In the genomic region with DNA sequence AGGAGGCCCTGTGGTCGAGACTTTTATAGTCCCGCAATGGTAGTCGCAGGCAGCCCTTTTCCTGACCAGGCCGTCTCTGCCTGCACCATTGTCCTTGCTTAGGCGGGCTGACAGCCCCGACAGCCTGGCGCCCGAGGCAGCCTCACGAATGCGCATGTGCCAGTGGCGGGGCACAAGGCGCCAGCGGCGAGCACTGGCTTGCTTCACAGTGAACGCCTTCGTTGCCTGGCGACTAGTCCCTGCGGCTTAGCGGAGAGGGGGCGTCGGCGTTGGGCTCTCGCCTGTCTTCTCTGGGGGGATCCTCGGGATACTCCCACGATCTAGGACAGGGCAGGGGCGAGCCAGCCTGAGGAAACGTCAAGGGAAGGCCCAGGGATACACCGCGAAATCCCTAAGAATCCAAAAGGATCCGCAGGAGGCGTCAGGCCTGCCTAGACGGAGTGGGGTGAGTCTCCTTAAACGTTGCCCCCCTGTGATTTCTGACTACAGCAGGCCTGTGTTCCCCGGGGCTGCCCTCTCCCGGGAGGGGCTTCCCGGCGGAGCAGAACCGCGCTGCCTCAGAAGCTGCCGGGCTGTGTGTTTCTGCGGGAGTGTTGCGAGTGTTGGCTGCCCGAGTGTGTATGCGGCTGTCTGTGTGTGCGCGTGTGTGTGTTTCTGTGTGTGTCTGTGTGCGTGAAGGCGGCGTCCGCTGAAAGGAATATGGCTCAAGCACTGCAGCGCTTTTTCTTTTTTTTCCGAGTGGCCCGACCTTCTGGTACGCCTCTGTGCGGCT, we compare ENCODE assay signal across 8 cellular contexts. TPM values are rescaled to one million over a fixed set of nuclear protein-coding genes. Genes with fewer than 3 reads are reported as not detected.
DNase-seq lines count a peak whose midpoint lies in the region; ATAC-seq, FAIRE-seq and TF ChIP-seq lines count a peak whose summit lies in the region.

No MANE protein-coding gene starts in this region.

- no peak overlapping the region for H3K18ac ChIP-seq in H1 (ENCODE audit: extremely low read depth, low read length)

- H3K56ac ChIP-seq in H1 (replicated peaks; ENCODE audit: insufficient read length, low read depth, low read length): no peak overlapping the region

- ATAC-seq in lung (ENCODE audit: insufficient read depth, low FRiP score) (peak; percentile 35), thoracic aorta (ENCODE audit: insufficient number of reproducible peaks, low FRiP score, low read depth) (peak; percentile 31)

- H3K9ac ChIP-seq in H1 (replicated peaks in 1 of 4; ENCODE audit: extremely low read depth in 1 of 4, low read depth in 3 of 4, low read length in 3 of 4): no peak overlapping the region

- H3K4me3 ChIP-seq in BJ (ENCODE audit: low read depth, low read length) (peak overlapping the region; percentile 19), H1 (ENCODE audit: extremely low read depth in 1 of 4, insufficient read depth in 2 of 4, low read depth in 3 of 4, low read length in 4 of 4) (peak overlapping the region in 1 of 4 experiments; percentile 38; a peak in 2 of 8 replicates), lung (peak overlapping the region; percentile 51), thoracic aorta (peak overlapping the region; percentile 78)

- H3K9me3 ChIP-seq in H1 (ENCODE audit: insufficient read depth in 2 of 2, low read depth in 1 of 2, low read length in 1 of 2) (peaks cover 0 to 19% of the 10 kb centered on the region in 2 experiments; a peak in 1 of 4 replicates), lung (ENCODE audit: control insufficient read depth in 2 of 2, insufficient read depth in 1 of 2, low read length in 1 of 2) (peaks cover 0 to 18% of the 10 kb centered on the region in 2 donors), thoracic aorta (no peaks in the 10 kb centered on the region)

- POLR2A ChIA-PET in BJ (lab: Charles Lee): no interaction called here
- POLR2A ChIA-PET in H1 (lab: Charles Lee; ENCODE audit: partially characterized antibody): interaction anchor here (0.5 kb wide), 1 partner anchor 196 kb away, joined by 3 read pairs; no protein-coding TSS in a partner anchor
- POLR2A ChIA-PET in GM10248 (lab: Yijun Ruan, JAX): no interaction called here

- peaks cover 3% of the 10 kb centered on the region; the same call in 1 of the 2 replicates for H3K23me2 ChIP-seq in H1 (ENCODE audit: low read depth, low read length)

- no peak for FAIRE-seq in H1 (lab: Jason Lieb, UNC)

- TF ChIP-seq CTCF in BJ (IDR thresholded peaks at IDR 0.05; ENCODE audit: insufficient read depth, low read depth, low read length): no peak
- no peak for TF ChIP-seq CTCF in H1 (IDR thresholded peaks at IDR 0.05; ENCODE audit: control extremely low read depth in 1 of 3, insufficient read depth in 1 of 3, low read depth in 1 of 3, low read length in 3 of 3)
- no peak for TF ChIP-seq CTCF in lung (IDR thresholded peaks at IDR 0.05; ENCODE audit: control extremely low read depth, extremely low read depth)
- no peak for TF ChIP-seq CTCF in thoracic aorta (IDR thresholded peaks at IDR 0.05)
- TF ChIP-seq CTCF in GM10248 (IDR thresholded peaks at IDR 0.05; ENCODE audit: control extremely low read depth, extremely low read depth, low read depth, missing control alignments): no peak

- no peaks in the 10 kb centered on the region for H3K79me2 ChIP-seq in H1 (ENCODE audit: control insufficient read depth in 1 of 2, insufficient read depth in 2 of 2, low read length in 2 of 2)

- H2AFZ ChIP-seq in H1 (ENCODE audit: low read length): 0 out of 2 replicates have a peak overlapping the region, but pooled peaks have one; percentile 32

- H3K36me3 ChIP-seq in BJ (ENCODE audit: control insufficient read depth, insufficient read depth, low read length): no peaks in the 10 kb centered on the region
- no peaks in the 10 kb centered on the region for H3K36me3 ChIP-seq in H1 (ENCODE audit: control insufficient read depth in 2 of 4, insufficient read depth in 4 of 4, low read length in 3 of 4)
- no peaks in the 10 kb centered on the region for H3K36me3 ChIP-seq in lung (ENCODE audit: control insufficient read depth in 2 of 2, insufficient read depth in 2 of 2, low read length in 2 of 2)
- no peaks in the 10 kb centered on the region for H3K36me3 ChIP-seq in thoracic aorta

- H3K14ac ChIP-seq in H1 (ENCODE audit: insufficient read length): no peak overlapping the region

- H4K20me1 ChIP-seq in H1 (replicated peaks in 1 of 2; ENCODE audit: control insufficient read depth in 1 of 2, insufficient read depth in 2 of 2, low read length in 2 of 2): no peaks in the 10 kb centered on the region

- no peak overlapping the region for H2BK120ac ChIP-seq in H1 (replicated peaks; ENCODE audit: low read depth, low read length)

- CTCF ChIA-PET in BJ (lab: Yijun Ruan, JAX): no interaction called here
- CTCF ChIA-PET in H1 (lab: Charles Lee; ENCODE audit: partially characterized antibody): no interaction called here
- CTCF ChIA-PET in GM10248 (lab: Yijun Ruan, JAX): no interaction called here

- no peak for TF ChIP-seq POLR2A in H1 (IDR thresholded peaks at IDR 0.05; ENCODE audit: control extremely low read depth in 1 of 2, low read depth in 2 of 2, low read length in 2 of 2)

- peak overlapping the region; percentile 54 to 69; a peak in 3 of 4 replicates for H3K4me2 ChIP-seq in H1 (ENCODE audit: insufficient read depth in 1 of 2, low read depth in 2 of 2, low read length in 2 of 2)

- H3K23ac ChIP-seq in H1 (ENCODE audit: insufficient read length): no peak overlapping the region

- no peak overlapping the region for H4K91ac ChIP-seq in H1 (replicated peaks; ENCODE audit: insufficient read length, low read length)

- DNase-seq in BJ (ENCODE audit: low read depth) (no peak), NCI-H748 treated with DMSO at 0.1 percent for 48 hours (lab: John Stamatoyannopoulos, UW) (peak; percentile 63), H1 (ENCODE audit: low read depth in 1 of 2, low spot score in 2 of 2) (peak in 1 of 2 experiments; percentile 46), lung (ENCODE audit: low spot score) (peak; percentile 53), thoracic aorta (ENCODE audit: low spot score) (no peak), SIG-M5 (lab: John Stamatoyannopoulos, UW) (no peak), COLO829 (ENCODE audit: low spot score) (no peak), GM10248 (ENCODE audit: extremely low spot score) (no peak)

- no peak overlapping the region for H2BK12ac ChIP-seq in H1 (ENCODE audit: low read depth, low read length)

- 75% methylated on average over 46 of the region's 55 CpGs; no CpG with 5 or more reads in 1 of the 2 experiments for WGBS in H1 (ENCODE audit: extremely low coverage in 1 of 2, insufficient coverage in 1 of 2, insufficient read length in 1 of 2, insufficient replicate concordance in 2 of 2, low coverage in 1 of 2, low lambda C conversion rate in 2 of 2, missing lambda C conversion rate in 1 of 2), 2 experiments
- 10 to 11% methylated on average over 55 of the region's 55 CpGs for WGBS in lung, 2 donors

- H4K5ac ChIP-seq in H1 (ENCODE audit: insufficient read length, low read depth, low read length): no peak overlapping the region

- no peak overlapping the region for H3K4ac ChIP-seq in H1 (replicated peaks; ENCODE audit: insufficient read length, low read depth, low read length)

- TF ChIP-seq RAD21 in H1 (IDR thresholded peaks at IDR 0.05 in 1 of 2, conservative IDR thresholded peaks at IDR 0.05 in 1 of 2; ENCODE audit: low read depth in 2 of 2, low read length in 2 of 2): no peak

- no peak overlapping the region for H2BK15ac ChIP-seq in H1 (ENCODE audit: low read length)

- no peak overlapping the region for H2BK5ac ChIP-seq in H1 (ENCODE audit: low read depth, low read length)

- H3K27me3 ChIP-seq in BJ (ENCODE audit: control insufficient read depth, insufficient read depth, low read length) (no peaks in the 10 kb centered on the region; the same call in none of the 2 replicates), H1 (replicated peaks in 1 of 4; ENCODE audit: control insufficient read depth in 3 of 4, extremely low read depth in 1 of 4, insufficient read depth in 3 of 4, low read length in 3 of 4) (peaks cover 0 to 4% (median 0%) of the 10 kb centered on the region in 4 experiments; a peak in 3 of 7 replicates), lung (ENCODE audit: control insufficient read depth, insufficient read depth) (no peaks in the 10 kb centered on the region), thoracic aorta (replicated peaks; ENCODE audit: insufficient read depth) (no peaks in the 10 kb centered on the region)

- no peak for TF ChIP-seq EP300 in H1 (IDR thresholded peaks at IDR 0.05; ENCODE audit: borderline replicate concordance in 1 of 2, low read depth in 2 of 2, low read length in 2 of 2)

- H3K27ac ChIP-seq in H1 (ENCODE audit: low read depth, low read length): no peak overlapping the region
- no peak overlapping the region for H3K27ac ChIP-seq in lung (ENCODE audit: low read depth in 1 of 2, low read length in 1 of 2)
- no peak overlapping the region for H3K27ac ChIP-seq in thoracic aorta

- H2BK20ac ChIP-seq in H1 (ENCODE audit: low read length): no peak overlapping the region

- H3K79me1 ChIP-seq in H1 (ENCODE audit: low read depth, low read length): no peaks in the 10 kb centered on the region

- H3K4me1 ChIP-seq in H1 (replicated peaks in 1 of 4; ENCODE audit: control insufficient read depth in 3 of 4, insufficient read depth in 4 of 4, low read length in 3 of 4) (no peaks in the 10 kb centered on the region; a peak in 1 of 7 replicates), lung (ENCODE audit: control insufficient read depth in 2 of 2, insufficient read depth in 2 of 2, low read length in 2 of 2) (peaks cover 0 to under 1% of the 10 kb centered on the region in 2 donors), thoracic aorta (ENCODE audit: control insufficient read depth in 1 of 2, low read depth in 2 of 2) (peaks cover 0 to 8% of the 10 kb centered on the region in 2 donors)

- no peak overlapping the region for H2AK5ac ChIP-seq in H1 (ENCODE audit: low read depth, low read length)

- H4K8ac ChIP-seq in H1 (ENCODE audit: extremely low read depth, insufficient read depth, low read length): peak overlapping the region; percentile 3; the same call in 1 of the 2 replicates

TF ChIP-seq in H1, 55 proteins besides CTCF, POLR2A, EP300 and RAD21 (continues in another document):
- TF ChIP-seq NRF1 (IDR thresholded peaks at IDR 0.05; ENCODE audit: low read depth, low read length): no peak
- no peak for TF ChIP-seq SP2 (IDR thresholded peaks at IDR 0.05; ENCODE audit: low read length)
- no peak for TF ChIP-seq CREB1 (IDR thresholded peaks at IDR 0.05)

RNA-seq across cellular contexts. Expression of a gene that starts 20.5 kb away (rescaled TPM):
- polyA plus RNA-seq in BJ (2011; rRNA removed) (1.3 and 1.7 TPM in 2 replicates), H1 (2011; rRNA removed) (4.5 and 6.2 TPM in 2 replicates), lung (1 to 10 TPM; 3.0 to 5.0 TPM)
- polyA minus RNA-seq in BJ (2011; rRNA and poly(A)+ RNA removed): 0.62 and 1.3 TPM in 2 replicates
- 21.2 and 23.2 TPM in 2 replicates for total RNA-seq in H1 (2021; fragmentation: NEBNext Ultra II Directional; extraction: Animal tissue kit (Norgen Biotek cat#: 25700))
- polyA plus RNA-seq in H1 (2011; cell fraction: cytosol; rRNA removed): 7.9 TPM
- polyA plus RNA-seq in H1 (2011; cell fraction: nucleus; rRNA removed): 8.4 TPM
- polyA plus RNA-seq in H1 (2012, experiment 1 of 2): 5.7 to 10.4 TPM (median 7.1 TPM) in 4 replicates
- polyA plus RNA-seq in H1 (2012, experiment 2 of 2): 1.4 TPM
- polyA plus RNA-seq in H1 (2013, experiment 1 of 2): 17.0 TPM
- 15.8 TPM for polyA plus RNA-seq in H1 (2013, experiment 2 of 2)
- polyA minus RNA-seq in H1 (2011; rRNA and poly(A)+ RNA removed): 14.1 and 19.5 TPM in 2 replicates
- polyA minus RNA-seq in H1 (2011; cell fraction: cytosol; rRNA and poly(A)+ RNA removed): 13.4 TPM
- 42.4 TPM for polyA minus RNA-seq in H1 (2011; cell fraction: nucleus; rRNA and poly(A)+ RNA removed)
- total RNA-seq in lung (10 to 100 TPM; 12.4 to 15.7 TPM), thoracic aorta (1 to 10 TPM; 6.6 to 9.2 TPM)

Comparison
In these comparisons a context has a peak if more than half of its experiments do, and no peak if none do; other contexts are left out.
1. DNase-seq: peak in NCI-H748 treated with DMSO at 0.1 percent for 48 hours (single experiment) and lung (single experiment); none in BJ (single experiment), thoracic aorta (single experiment), SIG-M5 (single experiment), COLO829 (single experiment) and GM10248 (single experiment).